In genomic region chr13:94859812-94860210, GRCh38 we compare ENCODE assay signal across 29 cellular contexts.
A peak's percentile ranks its signal among the peaks of the same experiment; 100 is the strongest.
DNase-seq lines count a peak whose midpoint lies in the region; ATAC-seq, FAIRE-seq and TF ChIP-seq lines count a peak whose summit lies in the region.
"Had no signal": no experiment of that assay in that cellular context is flagged by ENCODE, and none has a peak within 500 bp of the region (broad histone marks: within the 10 kb centered on the region; RNA-seq: fewer than 3 reads in every experiment).

No MANE protein-coding gene starts in this region.

- no peaks in the 10 kb centered on the region for H3K9me3 ChIP-seq in CD4-positive, alpha-beta memory T cell (ENCODE audit: control insufficient read depth in 1 of 2, low read length in 2 of 2)
- H3K9me3 ChIP-seq in endothelial cell of umbilical vein (replicated peaks; ENCODE audit: control insufficient read depth, insufficient read depth, low read length) = no peaks in the 10 kb centered on the region
- no peaks in the 10 kb centered on the region for H3K9me3 ChIP-seq in small intestine (ENCODE audit: control insufficient read depth, low read depth)
- H3K9me3 ChIP-seq: esophagus squamous epithelium, prostate gland, thyroid gland, vagina had no signal

- H4K20me1 ChIP-seq in endothelial cell of umbilical vein (replicated peaks; ENCODE audit: control insufficient read depth, extremely low read depth, insufficient read depth, low read length) = no peaks in the 10 kb centered on the region

- FAIRE-seq in endothelial cell of umbilical vein (lab: Jason Lieb, UNC) (peak; percentile 44), small intestine (lab: Jason Lieb, UNC) (no peak)
- FAIRE-seq: frontal cortex had no signal

- peaks cover 14% of the 10 kb centered on the region for H3K4me1 ChIP-seq in CD4-positive, alpha-beta memory T cell (ENCODE audit: insufficient read depth, low read length)
- H3K4me1 ChIP-seq in endothelial cell of umbilical vein (ENCODE audit: control insufficient read depth, extremely low read depth, insufficient read depth, low read length) = peaks cover 43% of the 10 kb centered on the region
- H3K4me1 ChIP-seq in small intestine (ENCODE audit: control insufficient read depth in 2 of 2, insufficient read depth in 1 of 2, low read depth in 1 of 2, low read length in 1 of 2) = no peaks in the 10 kb centered on the region
- H3K4me1 ChIP-seq: prostate gland had no signal

- TF ChIP-seq POLR2A in endothelial cell of umbilical vein (IDR thresholded peaks at IDR 0.05; ENCODE audit: low read depth, low read length) = no peak

- H3K9ac ChIP-seq in endothelial cell of umbilical vein (replicated peaks; ENCODE audit: extremely low read depth, insufficient read depth, low read length) = peak overlapping the region; percentile 52
- H3K9ac ChIP-seq: KMS-11 had no signal

- H3K27ac ChIP-seq in CD4-positive, alpha-beta memory T cell (ENCODE audit: low read depth, low read length) = no peak overlapping the region
- H3K27ac ChIP-seq in endothelial cell of umbilical vein (ENCODE audit: insufficient read depth, low read depth, low read length) (peak overlapping the region; percentile 91), small intestine (ENCODE audit: low read depth in 1 of 2, low read length in 1 of 2) (no peak overlapping the region)
- H3K27ac ChIP-seq: KMS-11, prostate gland, vagina had no signal

- CTCF ChIA-PET in CD4-positive, alpha-beta memory T cell (lab: Charles Lee; ENCODE audit: partially characterized antibody) = no interaction called here
- CTCF ChIA-PET in T-cell (lab: Charles Lee) (no interaction called here), endothelial cell of umbilical vein (lab: Charles Lee) (no interaction called here)

- no peak for DNase-seq in CD4-positive, alpha-beta memory T cell
- DNase-seq in T-cell = no peak
- DNase-seq in endothelial cell of umbilical vein (ENCODE audit: low read depth, low spot score) = peak; percentile 43
- no peak for DNase-seq in natural killer cell treated with Interleukin-12 subunit alpha and Interleukin-12 subunit beta and Interleukin-15 and Interleukin-18, amount 100 ng/mL, for 72 hours (ENCODE audit: low spot score)
- DNase-seq in small intestine = no peak
- DNase-seq: ACHN; activated CD8-positive, alpha-beta memory T cell treated with anti-CD3 and anti-CD28 coated beads for 24 hours; activated effector memory CD4-positive, alpha-beta T cell treated with anti-CD3 and anti-CD28 coated beads, Interleukin-2, amount 50 U/mL, for 16 hours; activated naive CD8-positive, alpha-beta T cell treated with anti-CD3 and anti-CD28 coated beads, Interleukin-2, amount 10 ng/mL, durations not matched to agents 7 days and 5 days; activated T-cell treated with anti-CD3 and anti-CD28 coated beads for 4 hours; esophagus squamous epithelium; mammary epithelial cell; NCI-H1930; NCI-H226; stimulated activated CD4-positive, alpha-beta T cell treated with anti-CD3 and anti-CD28 coated beads, Interleukin-4, amount 100 ng/mL, for 1 hour had no signal

- peak overlapping the region in 5 of 8 donors; percentile 6 to 92 (median 87) for H3K4me3 Mint-ChIP-seq in CD4-positive, alpha-beta memory T cell
- H3K4me3 Mint-ChIP-seq in T-cell = peak overlapping the region in 2 of 3 donors; percentile 81 to 90
- H3K4me3 Mint-ChIP-seq in natural killer cell treated with Interleukin-12 subunit alpha and Interleukin-12 subunit beta and Interleukin-15 and Interleukin-18, amount 100 ng/mL, for 72 hours = peak overlapping the region; percentile 22
- H3K4me3 Mint-ChIP-seq: endodermal cell, H9 had no signal

- H3K9me3 Mint-ChIP-seq in CD4-positive, alpha-beta memory T cell = no peaks in the 10 kb centered on the region
- H3K9me3 Mint-ChIP-seq in T-cell = no peaks in the 10 kb centered on the region
- H3K9me3 Mint-ChIP-seq in natural killer cell treated with Interleukin-12 subunit alpha and Interleukin-12 subunit beta and Interleukin-15 and Interleukin-18, amount 100 ng/mL, for 72 hours = no peaks in the 10 kb centered on the region
- H3K9me3 Mint-ChIP-seq: central memory CD8-positive, alpha-beta T cell; endodermal cell; H9; T-helper 2 cell treated with Interferon-gamma antibody and Interleukin-4, amounts not matched to agents 5 μg/mL and 100 μg/mL, for 36 hours had no signal

- H3K27ac Mint-ChIP-seq in CD4-positive, alpha-beta memory T cell = no peak overlapping the region
- no peak overlapping the region for H3K27ac Mint-ChIP-seq in T-cell
- no peak overlapping the region for H3K27ac Mint-ChIP-seq in natural killer cell treated with Interleukin-12 subunit alpha and Interleukin-12 subunit beta and Interleukin-15 and Interleukin-18, amount 100 ng/mL, for 72 hours
- H3K27ac Mint-ChIP-seq: activated naive CD8-positive, alpha-beta T cell treated with anti-CD3 and anti-CD28 coated beads, Interleukin-2, amount 10 ng/mL, durations not matched to agents 7 days and 5 days; B cell; endodermal cell had no signal

- H3K27me3 ChIP-seq in CD4-positive, alpha-beta memory T cell (ENCODE audit: insufficient read depth, low read length) = no peaks in the 10 kb centered on the region
- H3K27me3 ChIP-seq in endothelial cell of umbilical vein (ENCODE audit: control insufficient read depth in 2 of 2, insufficient read depth in 2 of 2, low read length in 2 of 2) = peaks cover 8 to 11% of the 10 kb centered on the region in 2 experiments
- H3K27me3 ChIP-seq in small intestine (ENCODE audit: control insufficient read depth in 2 of 2, insufficient read depth in 2 of 2, low read length in 2 of 2) = no peaks in the 10 kb centered on the region
- H3K27me3 ChIP-seq: esophagus squamous epithelium, thyroid gland, vagina had no signal

- dilution Hi-C loops in endothelial cell of umbilical vein (cut with MboI; ENCODE audit: extremely low pct_ligation_motif_present, low sequenced_read_pairs) = no loop called here

- POLR2A ChIA-PET in CD4-positive, alpha-beta memory T cell (lab: Charles Lee; ENCODE audit: partially characterized antibody) = no interaction called here
- POLR2A ChIA-PET in T-cell (lab: Charles Lee) = no interaction called here
- POLR2A ChIA-PET in endothelial cell of umbilical vein (lab: Charles Lee) = no interaction called here

- H3K9me1 ChIP-seq in endothelial cell of umbilical vein (replicated peaks; ENCODE audit: control insufficient read depth, extremely low read depth, insufficient read depth, low read length) = no peaks in the 10 kb centered on the region

- H3K27me3 Mint-ChIP-seq in CD4-positive, alpha-beta memory T cell = peaks cover 0 to 2% of the 10 kb centered on the region in 2 donors
- peaks cover 0 to 2% of the 10 kb centered on the region in 2 donors for H3K27me3 Mint-ChIP-seq in T-cell
- H3K27me3 Mint-ChIP-seq in natural killer cell treated with Interleukin-12 subunit alpha and Interleukin-12 subunit beta and Interleukin-15 and Interleukin-18, amount 100 ng/mL, for 72 hours = no peaks in the 10 kb centered on the region

- H3K79me2 ChIP-seq in endothelial cell of umbilical vein (ENCODE audit: control insufficient read depth, insufficient read depth, low read length) = no peaks in the 10 kb centered on the region

- intact Hi-C loops in CD4-positive, alpha-beta memory T cell (cut with micrococcal nuclease) = no loop called here
- intact Hi-C loops in endothelial cell of umbilical vein (cut with micrococcal nuclease) = loop anchor here (1.0 to 10.0 kb wide), 4 partner anchors 10 to 295 kb away; partner anchors contain the start of genes GPR180 and SOX21

- H3K4me2 ChIP-seq in endothelial cell of umbilical vein (ENCODE audit: insufficient read depth, low read length) = peak overlapping the region; percentile 59
- H3K4me2 ChIP-seq: KMS-11 had no signal

- 48 to 65% (median 61%) methylated on average over 2 of the region's 2 CpGs for WGBS in small intestine, 3 donors

- H3K4me1 Mint-ChIP-seq in CD4-positive, alpha-beta memory T cell = peaks cover 5 to 22% (median 14%) of the 10 kb centered on the region in 4 donors
- peaks cover 13 to 19% (median 18%) of the 10 kb centered on the region in 3 donors for H3K4me1 Mint-ChIP-seq in T-cell
- peaks cover 6 to 15% of the 10 kb centered on the region in 2 donors for H3K4me1 Mint-ChIP-seq in natural killer cell treated with Interleukin-12 subunit alpha and Interleukin-12 subunit beta and Interleukin-15 and Interleukin-18, amount 100 ng/mL, for 72 hours (ENCODE audit: low read depth in 2 of 2)
- H3K4me1 Mint-ChIP-seq: endodermal cell had no signal

- no peak overlapping the region for H3K4me3 ChIP-seq in CD4-positive, alpha-beta memory T cell (ENCODE audit: low read length in 2 of 2)
- H3K4me3 ChIP-seq in endothelial cell of umbilical vein (replicated peaks in 1 of 3; ENCODE audit: insufficient read depth in 1 of 3, low read depth in 1 of 3, low read length in 3 of 3) (no peak overlapping the region), small intestine (ENCODE audit: low read depth in 1 of 2, low read length in 2 of 2) (no peak overlapping the region)
- H3K4me3 ChIP-seq: thyroid gland had no signal

- ATAC-seq in T-cell (replicated peaks in 1 of 4) (no peak), HG02588 (IDR thresholded peaks at IDR 0.05; ENCODE audit: unreplicated experiment) (no peak), GM18502 (IDR thresholded peaks at IDR 0.05; ENCODE audit: poor library complexity, unreplicated experiment) (no peak), GM21576 (IDR thresholded peaks at IDR 0.05; ENCODE audit: unreplicated experiment) (no peak)
- no peak for ATAC-seq in natural killer cell treated with Interleukin-12 subunit alpha and Interleukin-12 subunit beta and Interleukin-15 and Interleukin-18, amount 100 ng/mL, for 72 hours
- ATAC-seq: Panc1 had no signal

- TF ChIP-seq CTCF in endothelial cell of umbilical vein (IDR thresholded peaks at IDR 0.05; ENCODE audit: extremely low read depth in 1 of 2, insufficient read depth in 1 of 2, low read depth in 1 of 2, low read length in 2 of 2) = no peak

- no TSS peak for BruUV-seq in endothelial cell of umbilical vein (replicated peaks; lab: Mats Ljungman, UMichigan)

- no peaks in the 10 kb centered on the region for H3K36me3 ChIP-seq in CD4-positive, alpha-beta memory T cell (ENCODE audit: insufficient read depth, low read length)
- no peaks in the 10 kb centered on the region for H3K36me3 ChIP-seq in endothelial cell of umbilical vein (ENCODE audit: control insufficient read depth in 2 of 2, extremely low read depth in 1 of 2, insufficient read depth in 2 of 2, low read length in 2 of 2)
- H3K36me3 ChIP-seq in small intestine (ENCODE audit: control insufficient read depth in 2 of 2, insufficient read depth in 2 of 2, low read length in 2 of 2) = no peaks in the 10 kb centered on the region
- H3K36me3 ChIP-seq: esophagus squamous epithelium, prostate gland, thyroid gland, vagina had no signal

- H2AFZ ChIP-seq in endothelial cell of umbilical vein (ENCODE audit: low read depth, low read length) = no peak overlapping the region

- H3K36me3 Mint-ChIP-seq in CD4-positive, alpha-beta memory T cell = no peaks in the 10 kb centered on the region
- no peaks in the 10 kb centered on the region for H3K36me3 Mint-ChIP-seq in T-cell
- no peaks in the 10 kb centered on the region for H3K36me3 Mint-ChIP-seq in natural killer cell treated with Interleukin-12 subunit alpha and Interleukin-12 subunit beta and Interleukin-15 and Interleukin-18, amount 100 ng/mL, for 72 hours
- H3K36me3 Mint-ChIP-seq: activated naive CD8-positive, alpha-beta T cell treated with anti-CD3 and anti-CD28 coated beads, Interleukin-2, amount 10 ng/mL, durations not matched to agents 7 days and 5 days had no signal

TF ChIP-seq in endothelial cell of umbilical vein, 7 proteins besides CTCF, POLR2A, EP300 and RAD21 (continues in another document):
- TF ChIP-seq FOS (IDR thresholded peaks at IDR 0.05; ENCODE audit: borderline replicate concordance, insufficient read depth, low read length) = peak; percentile 19

Comparison
In these comparisons a context has a peak if more than half of its experiments do, and no peak if none do; other contexts are left out.
1. H3K4me3 Mint-ChIP-seq: peak in every context shown above with its lines; median percentile 87 in CD4-positive, alpha-beta memory T cell; 86 in T-cell; 22 in natural killer cell treated with Interleukin-12 subunit alpha and Interleukin-12 subunit beta and Interleukin-15 and Interleukin-18, amount 100 ng/mL, for 72 hours.